2 cellular contexts compared by ENCODE assay signal in genomic region chr12:84134797-84135366, GRCh38.
TF ChIP-seq lines count a peak whose summit lies in the region.

No MANE protein-coding gene starts in this region.

TF ChIP-seq in HepG2, 621 proteins besides CTCF, POLR2A, EP300 and RAD21 (continued from another document):
- TF ChIP-seq ZNF276 (CRISPR knock-in tag; IDR thresholded peaks at IDR 0.05; ENCODE audit: low read depth), result no peak
- peak; percentile 48; the same call in 1 of the 2 replicates for TF ChIP-seq MAFF (IDR thresholded peaks at IDR 0.05; ENCODE audit: low read depth, low read length)
- no peak for TF ChIP-seq SIX1 (CRISPR knock-in tag; IDR thresholded peaks at IDR 0.05; ENCODE audit: borderline replicate concordance)
- TF ChIP-seq KDM5B (CRISPR knock-in tag; IDR thresholded peaks at IDR 0.05; ENCODE audit: borderline replicate concordance), result no peak
- TF ChIP-seq ZBTB14 (CRISPR knock-in tag; IDR thresholded peaks at IDR 0.05), result no peak

TF ChIP-seq in K562, 482 proteins besides CTCF, POLR2A, EP300 and RAD21 (continued from another document):
- no peak for TF ChIP-seq CHAMP1 (IDR thresholded peaks at IDR 0.05)
- TF ChIP-seq BRF2 (IDR thresholded peaks at IDR 0.05; ENCODE audit: borderline replicate concordance, insufficient read depth, insufficient read length), result no peak
- TF ChIP-seq ZKSCAN3 (CRISPR knock-in tag; IDR thresholded peaks at IDR 0.05), result no peak
- TF ChIP-seq ZNF609 (CRISPR knock-in tag; IDR thresholded peaks at IDR 0.05; ENCODE audit: borderline replicate concordance), result no peak
- TF ChIP-seq MED1 (CRISPR knock-in tag; IDR thresholded peaks at IDR 0.05; ENCODE audit: borderline replicate concordance), result no peak
- no peak for TF ChIP-seq NKRF (IDR thresholded peaks at IDR 0.05; ENCODE audit: borderline replicate concordance)
- TF ChIP-seq ZNF316 (IDR thresholded peaks at IDR 0.05), result peak; percentile 50; the same call in 1 of the 2 replicates
TF ChIP-seq in K562: peak in this region for 1.
